11 cellular contexts compared by ENCODE assay signal in genomic region chr1:201489656-201490261, GRCh38. TPM values are rescaled to one million over a fixed set of nuclear protein-coding genes. Genes with fewer than 3 reads are reported as not detected.
DNase-seq lines count a peak whose midpoint lies in the region; ATAC-seq and TF ChIP-seq lines count a peak whose summit lies in the region.
"Had no signal": no experiment of that assay in that cellular context is flagged by ENCODE, and none has a peak within 500 bp of the region (broad histone marks: within the 10 kb centered on the region; RNA-seq: fewer than 3 reads in every experiment).

No MANE protein-coding gene starts in this region.

- H3K9me3 ChIP-seq in cardiac muscle cell (ENCODE audit: low read depth) (no peaks in the 10 kb centered on the region), muscle layer of colon (ENCODE audit: low read length) (no peaks in the 10 kb centered on the region), uterus (no peaks in the 10 kb centered on the region)

- H3K27ac Mint-ChIP-seq in MCF 10A (ENCODE audit: low read depth, unreplicated experiment): peak overlapping the region; percentile 95
- H3K27ac Mint-ChIP-seq in activated CD8-positive, alpha-beta T cell treated with anti-CD3 and anti-CD28 coated beads, Interleukin-2, amount 10 ng/mL, durations not matched to agents 7 days and 5 days: no peak overlapping the region
- no peak overlapping the region for H3K27ac Mint-ChIP-seq in stimulated activated effector memory CD8-positive, alpha-beta T cell treated with anti-CD3 and anti-CD28 coated beads, Interleukin-12 subunit alpha, Interleukin-12 subunit beta, amount 100 ng/mL, for 72 hours

- POLR2A ChIA-PET in MCF 10A (lab: Yijun Ruan, JAX): interaction anchor here (0.6 to 41.5 kb wide), 14 partner anchors 8 to 435 kb away, joined by 3 to 1388 read pairs (median 4); partner anchors contain the start of genes CSRP1 and PHLDA3
- POLR2A ChIA-PET in activated CD8-positive, alpha-beta T cell treated with anti-CD3 and anti-CD28 coated beads, Interleukin-2, amount 10 ng/mL, durations not matched to agents 7 days and 5 days (lab: Charles Lee): no interaction called here

- H3K4me1 ChIP-seq in cardiac muscle cell (ENCODE audit: low read depth) (peaks cover 63% of the 10 kb centered on the region), muscle layer of colon (ENCODE audit: insufficient read depth, low read length) (peaks cover 96% of the 10 kb centered on the region), uterus (peaks cover 39 to 62% of the 10 kb centered on the region in 2 donors)

- H3K9me3 Mint-ChIP-seq in MCF 10A (ENCODE audit: unreplicated experiment): no peaks in the 10 kb centered on the region
- H3K9me3 Mint-ChIP-seq in activated CD8-positive, alpha-beta T cell treated with anti-CD3 and anti-CD28 coated beads, Interleukin-2, amount 10 ng/mL, durations not matched to agents 7 days and 5 days (ENCODE audit: insufficient read depth): no peaks in the 10 kb centered on the region
- H3K9me3 Mint-ChIP-seq in stimulated activated effector memory CD8-positive, alpha-beta T cell treated with anti-CD3 and anti-CD28 coated beads, Interleukin-12 subunit alpha, Interleukin-12 subunit beta, amount 100 ng/mL, for 72 hours: no peaks in the 10 kb centered on the region

- H3K4me3 ChIP-seq in cardiac muscle cell (no peak overlapping the region), muscle layer of colon (ENCODE audit: low read depth in 1 of 2, low read length in 2 of 2) (peak overlapping the region in 1 of 2 donors; percentile 29), uterus (no peak overlapping the region)

- BruUV-seq in MCF 10A (replicated peaks; lab: Mats Ljungman, UMichigan): TSS peak; percentile 98

- no peak for DNase-seq in cardiac muscle cell (ENCODE audit: low read depth in 1 of 2, low spot score in 1 of 2)
- no peak for DNase-seq in Right ventricle myocardium inferior (ENCODE audit: missing footprints)
- DNase-seq in MCF 10A (ENCODE audit: unreplicated experiment): no peak
- no peak for DNase-seq in uterus
- DNase-seq in activated CD8-positive, alpha-beta T cell treated with anti-CD3 and anti-CD28 coated beads, Interleukin-2, amount 10 ng/mL, durations not matched to agents 7 days and 5 days: no peak
- DNase-seq in stimulated activated effector memory CD8-positive, alpha-beta T cell treated with anti-CD3 and anti-CD28 coated beads, Interleukin-12 subunit alpha, Interleukin-12 subunit beta, amount 100 ng/mL, for 72 hours (ENCODE audit: low spot score in 2 of 2): no peak
- DNase-seq: activated CD4-positive, CD25-positive, alpha-beta regulatory T cell; NCI-H1048; small intestine had no signal

- peaks cover 68% of the 10 kb centered on the region for H3K36me3 Mint-ChIP-seq in MCF 10A (ENCODE audit: insufficient read depth, unreplicated experiment)
- peaks cover 60% of the 10 kb centered on the region for H3K36me3 Mint-ChIP-seq in activated CD8-positive, alpha-beta T cell treated with anti-CD3 and anti-CD28 coated beads, Interleukin-2, amount 10 ng/mL, durations not matched to agents 7 days and 5 days (ENCODE audit: low read depth)
- H3K36me3 Mint-ChIP-seq in stimulated activated effector memory CD8-positive, alpha-beta T cell treated with anti-CD3 and anti-CD28 coated beads, Interleukin-12 subunit alpha, Interleukin-12 subunit beta, amount 100 ng/mL, for 72 hours: peaks cover 26% of the 10 kb centered on the region

- H3K27me3 Mint-ChIP-seq in MCF 10A (ENCODE audit: insufficient read depth, unreplicated experiment): no peaks in the 10 kb centered on the region
- H3K27me3 Mint-ChIP-seq in activated CD8-positive, alpha-beta T cell treated with anti-CD3 and anti-CD28 coated beads, Interleukin-2, amount 10 ng/mL, durations not matched to agents 7 days and 5 days (ENCODE audit: low read depth): no peaks in the 10 kb centered on the region

- ATAC-seq in Right ventricle myocardium inferior (no peak), HG03108 (IDR thresholded peaks at IDR 0.05; ENCODE audit: unreplicated experiment) (no peak)
- no peak for ATAC-seq in activated CD8-positive, alpha-beta T cell treated with anti-CD3 and anti-CD28 coated beads, Interleukin-2, amount 10 ng/mL, durations not matched to agents 7 days and 5 days
- no peak for ATAC-seq in stimulated activated effector memory CD8-positive, alpha-beta T cell treated with anti-CD3 and anti-CD28 coated beads, Interleukin-12 subunit alpha, Interleukin-12 subunit beta, amount 100 ng/mL, for 72 hours

- peaks cover 54% of the 10 kb centered on the region for H3K4me1 Mint-ChIP-seq in MCF 10A (ENCODE audit: insufficient read depth, unreplicated experiment)
- peaks cover 13% of the 10 kb centered on the region for H3K4me1 Mint-ChIP-seq in activated CD8-positive, alpha-beta T cell treated with anti-CD3 and anti-CD28 coated beads, Interleukin-2, amount 10 ng/mL, durations not matched to agents 7 days and 5 days (ENCODE audit: low read depth)
- H3K4me1 Mint-ChIP-seq in stimulated activated effector memory CD8-positive, alpha-beta T cell treated with anti-CD3 and anti-CD28 coated beads, Interleukin-12 subunit alpha, Interleukin-12 subunit beta, amount 100 ng/mL, for 72 hours: peaks cover 7% of the 10 kb centered on the region

- H3K27ac ChIP-seq in cardiac muscle cell: peak overlapping the region; percentile 97
- peak overlapping the region; percentile 79 for H3K27ac ChIP-seq in muscle layer of colon (ENCODE audit: low read depth, low read length)
- H3K27ac ChIP-seq in uterus: peak overlapping the region; percentile 97 to 99

- no peak overlapping the region for H3K9ac ChIP-seq in muscle layer of colon (ENCODE audit: low read length)

- no peaks in the 10 kb centered on the region for H3K36me3 ChIP-seq in cardiac muscle cell
- H3K36me3 ChIP-seq in muscle layer of colon (ENCODE audit: insufficient read depth, low read length): peaks cover 92% of the 10 kb centered on the region
- H3K36me3 ChIP-seq in uterus: no peaks in the 10 kb centered on the region

- no peak for TF ChIP-seq CTCF in cardiac muscle cell (IDR thresholded peaks at IDR 0.05; ENCODE audit: low read depth, low read length)
- no peak for TF ChIP-seq CTCF in MCF 10A (IDR thresholded peaks at IDR 0.05; ENCODE audit: unreplicated experiment)
- no peak for TF ChIP-seq CTCF in uterus (IDR thresholded peaks at IDR 0.05)

- H3K4me3 Mint-ChIP-seq in MCF 10A (ENCODE audit: unreplicated experiment): peak overlapping the region; percentile 40
- no peak overlapping the region for H3K4me3 Mint-ChIP-seq in activated CD8-positive, alpha-beta T cell treated with anti-CD3 and anti-CD28 coated beads, Interleukin-2, amount 10 ng/mL, durations not matched to agents 7 days and 5 days
- H3K4me3 Mint-ChIP-seq in stimulated activated effector memory CD8-positive, alpha-beta T cell treated with anti-CD3 and anti-CD28 coated beads, Interleukin-12 subunit alpha, Interleukin-12 subunit beta, amount 100 ng/mL, for 72 hours: no peak overlapping the region

- H3K27me3 ChIP-seq in cardiac muscle cell (no peaks in the 10 kb centered on the region), muscle layer of colon (ENCODE audit: control insufficient read depth in 1 of 2, insufficient read depth in 2 of 2, low read length in 2 of 2) (no peaks in the 10 kb centered on the region), uterus (no peaks in the 10 kb centered on the region)

- intact Hi-C loops in Right ventricle myocardium inferior (cut with DNase I): no loop called here
- intact Hi-C loops in MCF 10A (cut with micrococcal nuclease): loop anchor here (1.0 to 2.0 kb wide), 2 partner anchors 14 to 27 kb away; no protein-coding TSS in a partner anchor
- intact Hi-C loops in uterus (cut with DNase I; ENCODE audit: low total_unique reads): no loop called here

- CTCF ChIA-PET in MCF 10A (lab: Yijun Ruan, JAX): interaction anchor here (1.2 to 70.3 kb wide), 5 partner anchors 14 to 299 kb away, joined by 3 to 3816 read pairs (median 9); partner anchors contain the start of genes CSRP1 and PHLDA3
- CTCF ChIA-PET in activated CD8-positive, alpha-beta T cell treated with anti-CD3 and anti-CD28 coated beads, Interleukin-2, amount 10 ng/mL, durations not matched to agents 7 days and 5 days (lab: Charles Lee): interaction anchor here (2.1 to 2.7 kb wide), 3 partner anchors 9 to 42 kb away, joined by 12 to 16 read pairs (median 15); no protein-coding TSS in a partner anchor

- no peak for TF ChIP-seq POLR2A in uterus (IDR thresholded peaks at IDR 0.05)

RNA-seq across cellular contexts. Expression of gene CSRP1, which starts 17.2 kb away (rescaled TPM):
- total RNA-seq in cardiac muscle cell (135 and 174 TPM in 2 replicates), Right ventricle myocardium inferior (64.6 TPM), MCF 10A (2022) (263 and 358 TPM in 2 replicates), uterus (1,000 to 10,000 TPM in 3 of 4 donors, 100 to 1,000 TPM in 1; 913 to 2,516 (median 1,349) TPM)
- 76.4 and 78.9 TPM in 2 replicates for polyA plus RNA-seq in cardiac muscle cell
- 10 to 100 TPM; 78.7 to 80.9 TPM for total RNA-seq in activated CD8-positive, alpha-beta T cell treated with anti-CD3 and anti-CD28 coated beads, Interleukin-2, amount 10 ng/mL, durations not matched to agents 7 days and 5 days

RNA-seq across cellular contexts. Expression of gene PHLDA3, which starts 20.8 kb away (rescaled TPM):
- 54.4 and 61.5 TPM in 2 replicates for total RNA-seq in cardiac muscle cell
- 57.3 and 69.1 TPM in 2 replicates for polyA plus RNA-seq in cardiac muscle cell
- 24.3 TPM for total RNA-seq in Right ventricle myocardium inferior
- 169 and 204 TPM in 2 replicates for total RNA-seq in MCF 10A (2022)
- 10 to 100 TPM; 14.4 to 80.2 (median 43.7) TPM for total RNA-seq in uterus
- 10 to 100 TPM; 17.3 to 18.7 TPM for total RNA-seq in activated CD8-positive, alpha-beta T cell treated with anti-CD3 and anti-CD28 coated beads, Interleukin-2, amount 10 ng/mL, durations not matched to agents 7 days and 5 days

RNA-seq across cellular contexts. Expression of gene NAV1, which starts 49.2 kb away (rescaled TPM):
- total RNA-seq in cardiac muscle cell (113 and 151 TPM in 2 replicates), Right ventricle myocardium inferior (69.0 TPM), MCF 10A (2022) (31.4 and 34.9 TPM in 2 replicates), uterus (10 to 100 TPM; 25.1 to 86.1 (median 58.5) TPM)
- polyA plus RNA-seq in cardiac muscle cell: 99.0 and 127 TPM in 2 replicates
- 1 to 10 TPM; 1.1 to 1.9 TPM for total RNA-seq in activated CD8-positive, alpha-beta T cell treated with anti-CD3 and anti-CD28 coated beads, Interleukin-2, amount 10 ng/mL, durations not matched to agents 7 days and 5 days

Comparison
In these comparisons a context has a peak if more than half of its experiments do, and no peak if none do; other contexts are left out.
1. RNA of gene NAV1, which starts 49.2 kb away (total RNA-seq): 113 to 151 TPM in cardiac muscle cell, 25.1 to 86.1 TPM in uterus, 69.0 TPM in Right ventricle myocardium inferior (single experiment) and 31.4 to 34.9 TPM in MCF 10A; 1.1 to 1.9 TPM in activated CD8-positive, alpha-beta T cell treated with anti-CD3 and anti-CD28 coated beads, Interleukin-2, amount 10 ng/mL, durations not matched to agents 7 days and 5 days; every median in the first group is over 4 times any median in the second.
2. Peak in every context shown above with its lines, with median percentiles within 50 percentile points of each other: H3K27ac ChIP-seq.